ENCODE assay signal across 8 cellular contexts in genomic region chr3:31462050-31462569, GRCh38.
DNase-seq lines count a peak whose midpoint lies in the region; ATAC-seq lines count a peak whose summit lies in the region.

No MANE protein-coding gene starts in this region.

- DNase-seq in CD1c-positive myeloid dendritic cell (ENCODE audit: extremely low spot score) (peak; percentile 57), T-helper 9 cell (peak; percentile 20), GOT3 (lab: John Stamatoyannopoulos, UW) (no peak), globus pallidus (ENCODE audit: low spot score) (no peak)
- DNase-seq in activated CD4-positive, CD25-positive, alpha-beta regulatory T cell (lab: John Stamatoyannopoulos, UW): no peak

- peak; percentile 73 for ATAC-seq in GM19328 (IDR thresholded peaks at IDR 0.05; ENCODE audit: unreplicated experiment)
- peak; percentile 90 for ATAC-seq in HG03342 (IDR thresholded peaks at IDR 0.05; ENCODE audit: unreplicated experiment)
- peak; percentile 63 for ATAC-seq in esophagus mucosa

Comparison
In these comparisons a context has a peak if more than half of its experiments do, and no peak if none do; other contexts are left out.
1. DNase-seq: peak in CD1c-positive myeloid dendritic cell (single experiment) and T-helper 9 cell (single experiment); none in GOT3 (single experiment), globus pallidus (single experiment) and activated CD4-positive, CD25-positive, alpha-beta regulatory T cell (0 of 4).
2. Peak in every context shown above with its lines, with median percentiles within 50 percentile points of each other: ATAC-seq.